16 cellular contexts compared by ENCODE assay signal in genomic region chr5:118967059-118967508, GRCh38. TPM values are rescaled to one million over a fixed set of nuclear protein-coding genes. Genes with fewer than 3 reads are reported as not detected.
DNase-seq lines count a peak whose midpoint lies in the region; ATAC-seq and TF ChIP-seq lines count a peak whose summit lies in the region.
"Had no signal": no experiment of that assay in that cellular context is flagged by ENCODE, and none has a peak within 500 bp of the region (broad histone marks: within the 10 kb centered on the region; RNA-seq: fewer than 3 reads in every experiment).

No MANE protein-coding gene starts in this region.

- no peaks in the 10 kb centered on the region for H3K79me2 ChIP-seq in osteoblast (ENCODE audit: insufficient read depth, low read length)

- H3K4me1 Mint-ChIP-seq in activated naive CD8-positive, alpha-beta T cell (ENCODE audit: low read depth): peaks cover 13% of the 10 kb centered on the region
- peaks cover 3% of the 10 kb centered on the region for H3K4me1 Mint-ChIP-seq in activated naive CD8-positive, alpha-beta T cell treated with anti-CD3 and anti-CD28 coated beads, Interleukin-2, amount 50 U/mL, for 24 hours
- H3K4me1 Mint-ChIP-seq in glutamatergic neuron (ENCODE audit: low read depth, unreplicated experiment): no peaks in the 10 kb centered on the region
- H3K4me1 Mint-ChIP-seq in T-helper 2 cell treated with Interferon-gamma antibody and Interleukin-4, amounts not matched to agents 5 μg/mL and 100 μg/mL, for 36 hours (ENCODE audit: low read depth): no peaks in the 10 kb centered on the region
- H3K4me1 Mint-ChIP-seq: B cell, H9 had no signal

- no peak overlapping the region for H3K4me3 Mint-ChIP-seq in activated naive CD8-positive, alpha-beta T cell
- no peak overlapping the region for H3K4me3 Mint-ChIP-seq in activated naive CD8-positive, alpha-beta T cell treated with anti-CD3 and anti-CD28 coated beads, Interleukin-2, amount 50 U/mL, for 24 hours
- no peak overlapping the region for H3K4me3 Mint-ChIP-seq in glutamatergic neuron (ENCODE audit: unreplicated experiment)
- H3K4me3 Mint-ChIP-seq in T-helper 2 cell treated with Interferon-gamma antibody and Interleukin-4, amounts not matched to agents 5 μg/mL and 100 μg/mL, for 36 hours: no peak overlapping the region
- H3K4me3 Mint-ChIP-seq: B cell; CD4-positive, CD25-positive, alpha-beta regulatory T cell; CD8-positive, alpha-beta memory T cell; H9; IgD-negative memory B cell had no signal

- no peaks in the 10 kb centered on the region for H4K20me1 ChIP-seq in osteoblast (ENCODE audit: insufficient read depth, low read length)
- H4K20me1 ChIP-seq: BLaER1 treated with 17β-estradiol and CSF1 and Interleukin-3, amounts not matched to agents 10 nM and 100 nM had no signal

- no peak for DNase-seq in activated naive CD8-positive, alpha-beta T cell treated with anti-CD3 and anti-CD28 coated beads, Interleukin-2, amount 50 U/mL, for 24 hours
- peak; percentile 39 for DNase-seq in LNCaP clone FGC (ENCODE audit: low read depth)
- peak; percentile 35 for DNase-seq in osteoblast (ENCODE audit: insufficient read length, low spot score, missing footprints)
- DNase-seq in head of caudate nucleus: no peak
- no peak for DNase-seq in glutamatergic neuron
- no peak for DNase-seq in T-helper 2 cell treated with Interferon-gamma antibody and Interleukin-4, amounts not matched to agents 5 μg/mL and 100 μg/mL, for 36 hours (ENCODE audit: low spot score)
- DNase-seq: CD4-positive, CD25-positive, alpha-beta regulatory T cell; CD8-positive, alpha-beta memory T cell; COR-L47; DMS 273 treated with DMSO at 0.1 percent for 48 hours; H9 had no signal

- no peak overlapping the region for H3K4me2 ChIP-seq in osteoblast (ENCODE audit: insufficient read depth, low read length)
- H3K4me2 ChIP-seq: BLaER1 treated with 17β-estradiol and CSF1 and Interleukin-3, amounts not matched to agents 10 nM and 100 nM had no signal

- H3K36me3 ChIP-seq in osteoblast (ENCODE audit: insufficient read depth, low read length): no peaks in the 10 kb centered on the region
- H3K36me3 ChIP-seq: BLaER1 treated with 17β-estradiol and CSF1 and Interleukin-3, amounts not matched to agents 10 nM and 100 nM had no signal

- H3K27ac Mint-ChIP-seq in activated naive CD8-positive, alpha-beta T cell: peak overlapping the region; percentile 31
- no peak overlapping the region for H3K27ac Mint-ChIP-seq in activated naive CD8-positive, alpha-beta T cell treated with anti-CD3 and anti-CD28 coated beads, Interleukin-2, amount 50 U/mL, for 24 hours
- no peak overlapping the region for H3K27ac Mint-ChIP-seq in glutamatergic neuron (ENCODE audit: unreplicated experiment)
- no peak overlapping the region for H3K27ac Mint-ChIP-seq in T-helper 2 cell treated with Interferon-gamma antibody and Interleukin-4, amounts not matched to agents 5 μg/mL and 100 μg/mL, for 36 hours
- H3K27ac Mint-ChIP-seq: B cell; CD8-positive, alpha-beta memory T cell; H9; IgD-negative memory B cell had no signal

- peak overlapping the region; percentile 38 for H3K27ac ChIP-seq in VCaP
- H3K27ac ChIP-seq in osteoblast (ENCODE audit: low read depth, low read length): no peak overlapping the region
- H3K27ac ChIP-seq: BLaER1 treated with 17β-estradiol and CSF1 and Interleukin-3, amounts not matched to agents 10 nM and 100 nM had no signal

- H3K9me3 ChIP-seq in osteoblast (ENCODE audit: low read depth, low read length): no peaks in the 10 kb centered on the region

- H3K27me3 ChIP-seq in osteoblast (ENCODE audit: insufficient read depth, low read length): no peaks in the 10 kb centered on the region
- H3K27me3 ChIP-seq: BLaER1 treated with 17β-estradiol and CSF1 and Interleukin-3, amounts not matched to agents 10 nM and 100 nM had no signal

- peaks cover 3% of the 10 kb centered on the region for H3K9me3 Mint-ChIP-seq in activated naive CD8-positive, alpha-beta T cell (ENCODE audit: low read depth)
- H3K9me3 Mint-ChIP-seq in activated naive CD8-positive, alpha-beta T cell treated with anti-CD3 and anti-CD28 coated beads, Interleukin-2, amount 50 U/mL, for 24 hours: no peaks in the 10 kb centered on the region
- H3K9me3 Mint-ChIP-seq in glutamatergic neuron (ENCODE audit: unreplicated experiment): peaks cover 14% of the 10 kb centered on the region
- no peaks in the 10 kb centered on the region for H3K9me3 Mint-ChIP-seq in T-helper 2 cell treated with Interferon-gamma antibody and Interleukin-4, amounts not matched to agents 5 μg/mL and 100 μg/mL, for 36 hours
- H3K9me3 Mint-ChIP-seq: IgD-negative memory B cell had no signal

- no peaks in the 10 kb centered on the region for H3K4me1 ChIP-seq in osteoblast (ENCODE audit: insufficient read depth, low read length)
- H3K4me1 ChIP-seq: BLaER1 treated with 17β-estradiol and CSF1 and Interleukin-3, amounts not matched to agents 10 nM and 100 nM had no signal

- H3K4me3 ChIP-seq in LNCaP clone FGC (ENCODE audit: low read depth, low read length) (no peak overlapping the region), osteoblast (ENCODE audit: insufficient read depth, low read length) (no peak overlapping the region)
- H3K4me3 ChIP-seq: BLaER1 treated with 17β-estradiol and CSF1 and Interleukin-3, amounts not matched to agents 10 nM and 100 nM had no signal

- no peak overlapping the region for H2AFZ ChIP-seq in osteoblast (ENCODE audit: low read length)

- no peaks in the 10 kb centered on the region for H3K27me3 Mint-ChIP-seq in activated naive CD8-positive, alpha-beta T cell
- H3K27me3 Mint-ChIP-seq in activated naive CD8-positive, alpha-beta T cell treated with anti-CD3 and anti-CD28 coated beads, Interleukin-2, amount 50 U/mL, for 24 hours: no peaks in the 10 kb centered on the region
- peaks cover 6% of the 10 kb centered on the region for H3K27me3 Mint-ChIP-seq in glutamatergic neuron (ENCODE audit: unreplicated experiment)
- no peaks in the 10 kb centered on the region for H3K27me3 Mint-ChIP-seq in T-helper 2 cell treated with Interferon-gamma antibody and Interleukin-4, amounts not matched to agents 5 μg/mL and 100 μg/mL, for 36 hours (ENCODE audit: low read depth)
- H3K27me3 Mint-ChIP-seq: B cell; CD4-positive, CD25-positive, alpha-beta regulatory T cell; CD8-positive, alpha-beta memory T cell; IgD-negative memory B cell had no signal

- intact Hi-C loops in head of caudate nucleus (cut with DNase I): no loop called here

- peaks cover 15% of the 10 kb centered on the region for H3K36me3 Mint-ChIP-seq in activated naive CD8-positive, alpha-beta T cell
- peaks cover 3% of the 10 kb centered on the region for H3K36me3 Mint-ChIP-seq in activated naive CD8-positive, alpha-beta T cell treated with anti-CD3 and anti-CD28 coated beads, Interleukin-2, amount 50 U/mL, for 24 hours (ENCODE audit: low read depth)
- peaks cover 5% of the 10 kb centered on the region for H3K36me3 Mint-ChIP-seq in glutamatergic neuron (ENCODE audit: unreplicated experiment)
- H3K36me3 Mint-ChIP-seq in T-helper 2 cell treated with Interferon-gamma antibody and Interleukin-4, amounts not matched to agents 5 μg/mL and 100 μg/mL, for 36 hours (ENCODE audit: low read depth): no peaks in the 10 kb centered on the region
- H3K36me3 Mint-ChIP-seq: IgD-negative memory B cell had no signal

- no peak for ATAC-seq in activated naive CD8-positive, alpha-beta T cell treated with anti-CD3 and anti-CD28 coated beads, Interleukin-2, amount 50 U/mL, for 24 hours

- no peak for TF ChIP-seq CTCF in LNCaP clone FGC (IDR thresholded peaks at IDR 0.05; ENCODE audit: control insufficient read depth, extremely low read depth, insufficient read depth)
- no peak for TF ChIP-seq CTCF in VCaP (conservative IDR thresholded peaks at IDR 0.05)
- TF ChIP-seq CTCF in osteoblast (IDR thresholded peaks at IDR 0.05; ENCODE audit: extremely low read depth, low read depth, low read length): no peak
- TF ChIP-seq CTCF in glutamatergic neuron (IDR thresholded peaks at IDR 0.05; ENCODE audit: partially characterized antibody, unreplicated experiment): no peak

RNA-seq across cellular contexts. Expression of gene DTWD2, which starts 21.3 kb away (rescaled TPM):
- 8.0 and 11.6 TPM in 2 replicates for total RNA-seq in osteoblast
- 1.6 TPM for total RNA-seq in glutamatergic neuron (ENCODE audit: unreplicated experiment)

Comparison
In these comparisons a context has a peak if more than half of its experiments do, and no peak if none do; other contexts are left out.
1. DNase-seq: peak in LNCaP clone FGC (single experiment) and osteoblast (single experiment); none in activated naive CD8-positive, alpha-beta T cell treated with anti-CD3 and anti-CD28 coated beads, Interleukin-2, amount 50 U/mL, for 24 hours (single experiment), head of caudate nucleus (0 of 42), glutamatergic neuron (single experiment) and T-helper 2 cell treated with Interferon-gamma antibody and Interleukin-4, amounts not matched to agents 5 μg/mL and 100 μg/mL, for 36 hours (single experiment).